Comparison of ENCODE assay signal across 11 cellular contexts in genomic region chr5:607541-608285, GRCh38. TPM values are rescaled to one million over a fixed set of nuclear protein-coding genes. Genes with fewer than 3 reads are reported as not detected.
DNase-seq lines count a peak whose midpoint lies in the region; ATAC-seq and TF ChIP-seq lines count a peak whose summit lies in the region.
"Had no signal": no experiment of that assay in that cellular context is flagged by ENCODE, and none has a peak within 500 bp of the region (broad histone marks: within the 10 kb centered on the region; RNA-seq: fewer than 3 reads in every experiment).

No MANE protein-coding gene starts in this region.

- TF ChIP-seq POLR2A in Raji (IDR thresholded peaks at IDR 0.05; ENCODE audit: insufficient read depth, low read depth, low read length): 0 out of 2 replicates have a peak, but pooled peaks have one; percentile 16
- TF ChIP-seq POLR2A in transverse colon (IDR thresholded peaks at IDR 0.05): no peak

- TF ChIP-seq CTCF in transverse colon (IDR thresholded peaks at IDR 0.05): no peak

- no peaks in the 10 kb centered on the region for H3K36me3 Mint-ChIP-seq in activated naive CD8-positive, alpha-beta T cell
- peaks cover 1% of the 10 kb centered on the region for H3K36me3 Mint-ChIP-seq in activated naive CD8-positive, alpha-beta T cell treated with anti-CD3 and anti-CD28 coated beads for 36 hours

- peaks cover 20% of the 10 kb centered on the region for H3K27me3 ChIP-seq in transverse colon

- peaks cover 0 to 7% (median 5%) of the 10 kb centered on the region in 4 donors for H3K4me1 ChIP-seq in transverse colon

- H3K36me3 ChIP-seq in transverse colon: no peaks in the 10 kb centered on the region

- H3K27ac Mint-ChIP-seq in activated naive CD8-positive, alpha-beta T cell: no peak overlapping the region
- no peak overlapping the region for H3K27ac Mint-ChIP-seq in activated naive CD8-positive, alpha-beta T cell treated with anti-CD3 and anti-CD28 coated beads for 36 hours

- intact Hi-C loops in transverse colon (cut with DNase I; ENCODE audit: low total_unique reads): no loop called here

- H3K27ac ChIP-seq in transverse colon: no peak overlapping the region
- H3K27ac ChIP-seq: C4-2B, epithelial cell of prostate had no signal

- no peak for TF ChIP-seq EP300 in transverse colon (IDR thresholded peaks at IDR 0.05; ENCODE audit: low read depth)

- peaks cover 21% of the 10 kb centered on the region for H3K4me1 Mint-ChIP-seq in activated naive CD8-positive, alpha-beta T cell (ENCODE audit: low read depth)
- peaks cover 16% of the 10 kb centered on the region for H3K4me1 Mint-ChIP-seq in activated naive CD8-positive, alpha-beta T cell treated with anti-CD3 and anti-CD28 coated beads for 36 hours

- 56 to 59% methylated on average over 17 to 36 of the region's 36 CpGs for WGBS in transverse colon (ENCODE audit: low coverage in 1 of 2), 2 donors

- H3K4me3 Mint-ChIP-seq in activated naive CD8-positive, alpha-beta T cell: peak overlapping the region; percentile 32
- H3K4me3 Mint-ChIP-seq in activated naive CD8-positive, alpha-beta T cell treated with anti-CD3 and anti-CD28 coated beads for 36 hours: no peak overlapping the region

- no peak overlapping the region for H3K4me3 ChIP-seq in transverse colon

- no peak for DNase-seq in activated naive CD8-positive, alpha-beta T cell treated with anti-CD3 and anti-CD28 coated beads for 36 hours
- DNase-seq in transverse colon: peak; percentile 31
- no peak for DNase-seq in NCI-H524 treated with DMSO at 0.1 percent for 48 hours (lab: John Stamatoyannopoulos, UW)
- DNase-seq: NCI-H748 treated with DMSO at 0.1 percent for 48 hours had no signal

- ATAC-seq in HG02981 (IDR thresholded peaks at IDR 0.05; ENCODE audit: unreplicated experiment) (peak; percentile 38), SK-N-SH treated with all-trans-retinoic acid at 6 μM for 48 hours (no peak), GM21737 (IDR thresholded peaks at IDR 0.05; ENCODE audit: unreplicated experiment) (no peak)

- H3K9me3 ChIP-seq in transverse colon: no peaks in the 10 kb centered on the region

- peaks cover 12% of the 10 kb centered on the region for H3K27me3 Mint-ChIP-seq in activated naive CD8-positive, alpha-beta T cell
- peaks cover 25% of the 10 kb centered on the region for H3K27me3 Mint-ChIP-seq in activated naive CD8-positive, alpha-beta T cell treated with anti-CD3 and anti-CD28 coated beads for 36 hours

- in situ Hi-C loops in transverse colon (cut with MboI; ENCODE audit: low pct_ligation_motif_present in 1 of 4, low pct_unique_long_range_greater_than_20kb in 1 of 4, low sequenced_read_pairs in 3 of 4): no loop called here

- no peaks in the 10 kb centered on the region for H3K9me3 Mint-ChIP-seq in activated naive CD8-positive, alpha-beta T cell (ENCODE audit: low read depth)
- H3K9me3 Mint-ChIP-seq in activated naive CD8-positive, alpha-beta T cell treated with anti-CD3 and anti-CD28 coated beads for 36 hours: no peaks in the 10 kb centered on the region

TF ChIP-seq in SK-N-SH treated with all-trans-retinoic acid at 6 μM for 48 hours, 23 proteins besides CTCF, POLR2A, EP300 and RAD21:
- no peak for TF ChIP-seq ZFP3 (CRISPR knock-in tag; IDR thresholded peaks at IDR 0.05)
- TF ChIP-seq ISL1 (CRISPR knock-in tag; IDR thresholded peaks at IDR 0.05): no peak
- no peak for TF ChIP-seq TOX (CRISPR knock-in tag; IDR thresholded peaks at IDR 0.05; ENCODE audit: borderline replicate concordance)
- TF ChIP-seq PPARA (CRISPR knock-in tag; IDR thresholded peaks at IDR 0.05; ENCODE audit: borderline replicate concordance): no peak
- TF ChIP-seq ZNF8 (CRISPR knock-in tag; IDR thresholded peaks at IDR 0.05): no peak
- no peak for TF ChIP-seq ESRRG (CRISPR knock-in tag; IDR thresholded peaks at IDR 0.05)
- TF ChIP-seq ZNF70 (CRISPR knock-in tag; IDR thresholded peaks at IDR 0.05): no peak
- TF ChIP-seq OSR1 (CRISPR knock-in tag; IDR thresholded peaks at IDR 0.05): no peak
- TF ChIP-seq CSDC2 (CRISPR knock-in tag; IDR thresholded peaks at IDR 0.05): no peak
- no peak for TF ChIP-seq ARNTL (CRISPR knock-in tag; IDR thresholded peaks at IDR 0.05; ENCODE audit: borderline replicate concordance, low read depth)
- no peak for TF ChIP-seq POU6F1 (CRISPR knock-in tag; IDR thresholded peaks at IDR 0.05; ENCODE audit: borderline replicate concordance, low read depth)
- no peak for TF ChIP-seq CSRNP3 (CRISPR knock-in tag; IDR thresholded peaks at IDR 0.05)

RNA-seq across cellular contexts. Expression of gene CEP72, which starts 4.4 kb away (rescaled TPM):
- total RNA-seq in activated naive CD8-positive, alpha-beta T cell treated with anti-CD3 and anti-CD28 coated beads for 36 hours: 10 to 100 TPM; 21.9 to 23.8 TPM
- total RNA-seq in transverse colon: 1 to 10 TPM; 2.6 to 9.4 (median 4.2) TPM
